ENCODE assay signal across 13 cellular contexts in the genomic region with DNA sequence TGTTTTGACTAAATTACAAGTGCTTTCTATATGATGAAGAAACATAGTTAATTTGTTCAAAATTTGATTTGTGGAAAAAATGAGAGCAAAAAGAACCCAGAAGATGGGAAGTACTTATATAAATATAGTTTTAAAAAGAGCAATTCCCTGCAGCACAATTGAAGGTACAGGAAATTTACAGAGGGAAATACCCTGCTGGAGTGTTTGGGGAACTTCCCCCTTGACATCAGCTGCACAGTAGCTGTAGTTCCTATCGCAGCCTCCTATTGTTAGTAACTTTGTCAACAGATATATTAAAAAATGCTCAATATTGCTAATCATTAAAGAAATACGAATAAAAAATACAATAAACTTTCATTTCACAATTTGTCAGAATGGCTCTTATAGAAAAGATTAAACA.
DNase-seq lines count a peak whose midpoint lies in the region; ATAC-seq and TF ChIP-seq lines count a peak whose summit lies in the region.
"Had no signal": no experiment of that assay in that cellular context is flagged by ENCODE, and none has a peak within 500 bp of the region (broad histone marks: within the 10 kb centered on the region; RNA-seq: fewer than 3 reads in every experiment).

No MANE protein-coding gene starts in this region.

- ATAC-seq in HG02678 (IDR thresholded peaks at IDR 0.05; ENCODE audit: unreplicated experiment) (peak; percentile 79), WTC11 (peak; percentile 53; the same call in 1 of the 2 replicates)

- no peak for TF ChIP-seq POLR2A in tibial nerve (IDR thresholded peaks at IDR 0.05)

- H3K4me3 ChIP-seq in tibial nerve: no peak overlapping the region
- H3K4me3 ChIP-seq: A549, thoracic aorta had no signal

- CTCF ChIA-PET in WTC11 (lab: Charles Lee): no interaction called here

- H3K4me3 Mint-ChIP-seq in WTC11 (no peak overlapping the region), type B pancreatic cell (no peak overlapping the region)
- H3K4me3 Mint-ChIP-seq: activated CD4-positive, alpha-beta T cell treated with anti-CD3 and anti-CD28 coated beads, Interleukin-2, amount 10 ng/mL, durations not matched to agents 7 days and 5 days had no signal

- H3K4me1 ChIP-seq in tibial nerve: no peaks in the 10 kb centered on the region
- H3K4me1 ChIP-seq: A549 had no signal

- H3K27me3 ChIP-seq in tibial nerve: no peaks in the 10 kb centered on the region
- H3K27me3 ChIP-seq: neutrophil had no signal

- no peaks in the 10 kb centered on the region for H3K9me3 ChIP-seq in tibial nerve
- H3K9me3 ChIP-seq: A549, neutrophil, thoracic aorta had no signal

- no peak for TF ChIP-seq CTCF in WTC11 (IDR thresholded peaks at IDR 0.05)
- TF ChIP-seq CTCF in type B pancreatic cell (conservative IDR thresholded peaks at IDR 0.05): peak; percentile 67
- TF ChIP-seq CTCF in tibial nerve (IDR thresholded peaks at IDR 0.05): no peak

- H3K27me3 Mint-ChIP-seq in WTC11 (ENCODE audit: low read depth) (no peaks in the 10 kb centered on the region), type B pancreatic cell (no peaks in the 10 kb centered on the region)
- H3K27me3 Mint-ChIP-seq: activated CD4-positive, alpha-beta T cell treated with anti-CD3 and anti-CD28 coated beads, Interleukin-2, amount 10 ng/mL, durations not matched to agents 7 days and 5 days had no signal

- WGBS in tibial nerve, 2 donors: 77 to 78% methylated on average over 2 of the region's 2 CpGs

- H3K36me3 Mint-ChIP-seq in WTC11: no peaks in the 10 kb centered on the region
- no peaks in the 10 kb centered on the region for H3K36me3 Mint-ChIP-seq in type B pancreatic cell

- no peak overlapping the region for H3K27ac Mint-ChIP-seq in WTC11
- H3K27ac Mint-ChIP-seq in type B pancreatic cell: no peak overlapping the region
- H3K27ac Mint-ChIP-seq: activated CD4-positive, alpha-beta T cell treated with anti-CD3 and anti-CD28 coated beads, Interleukin-2, amount 10 ng/mL, durations not matched to agents 7 days and 5 days had no signal

- DNase-seq in SIG-M5 treated with dmso at 0.1 percent for 504 hours (lab: John Stamatoyannopoulos, UW; ENCODE audit: unreplicated experiment) (peak; percentile 5), SIG-M5 (lab: John Stamatoyannopoulos, UW) (no peak), WTC11 (ENCODE audit: low spot score) (no peak), type B pancreatic cell (ENCODE audit: extremely low spot score, unreplicated experiment) (no peak), DMS114 treated with DMSO at 0.1 percent for 48 hours (lab: John Stamatoyannopoulos, UW; ENCODE audit: unreplicated experiment) (no peak), cortex of kidney (lab: John Stamatoyannopoulos, UW) (no peak), tibial nerve (ENCODE audit: low spot score in 2 of 2) (no peak)
- DNase-seq: activated CD4-positive, alpha-beta T cell treated with anti-CD3 and anti-CD28 coated beads, Interleukin-2, amount 10 ng/mL, durations not matched to agents 7 days and 5 days; stimulated activated CD4-positive, alpha-beta T cell treated with anti-CD3 and anti-CD28 coated beads, Interleukin-4, amount 100 ng/mL, for 4 hours had no signal

- TF ChIP-seq EP300 in tibial nerve (IDR thresholded peaks at IDR 0.05): no peak

- H3K9me3 Mint-ChIP-seq in WTC11 (no peaks in the 10 kb centered on the region), type B pancreatic cell (no peaks in the 10 kb centered on the region)
- H3K9me3 Mint-ChIP-seq: activated CD4-positive, alpha-beta T cell treated with anti-CD3 and anti-CD28 coated beads, Interleukin-2, amount 10 ng/mL, durations not matched to agents 7 days and 5 days had no signal

- POLR2A ChIA-PET in WTC11 (lab: Charles Lee): interaction anchor here (0.5 kb wide), 1 partner anchor 55 kb away, joined by 3 read pairs; no protein-coding TSS in a partner anchor

- peaks cover 23% of the 10 kb centered on the region for H3K4me1 Mint-ChIP-seq in WTC11
- H3K4me1 Mint-ChIP-seq in type B pancreatic cell (ENCODE audit: unreplicated experiment): no peaks in the 10 kb centered on the region
- H3K4me1 Mint-ChIP-seq: activated CD4-positive, alpha-beta T cell treated with anti-CD3 and anti-CD28 coated beads, Interleukin-2, amount 10 ng/mL, durations not matched to agents 7 days and 5 days had no signal

- no peaks in the 10 kb centered on the region for H3K36me3 ChIP-seq in tibial nerve
- H3K36me3 ChIP-seq: neutrophil, thoracic aorta had no signal

- no peak overlapping the region for H3K27ac ChIP-seq in tibial nerve
- H3K27ac ChIP-seq: A549, neutrophil, thoracic aorta had no signal

TF ChIP-seq in WTC11, 78 proteins besides CTCF, POLR2A, EP300 and RAD21:
- TF ChIP-seq GTF2I (CRISPR knock-in tag; conservative IDR thresholded peaks at IDR 0.05) (no peak), FOXP1 (CRISPR knock-in tag; IDR thresholded peaks at IDR 0.05; ENCODE audit: borderline replicate concordance) (no peak), NFATC4 (CRISPR knock-in tag; IDR thresholded peaks at IDR 0.05) (no peak), GRHL2 (CRISPR knock-in tag; IDR thresholded peaks at IDR 0.05; ENCODE audit: insufficient replicate concordance, severe bottlenecking) (no peak), ZNF138 (CRISPR knock-in tag; conservative IDR thresholded peaks at IDR 0.05) (no peak), MAX (CRISPR knock-in tag; IDR thresholded peaks at IDR 0.05) (no peak), CREB1 (CRISPR knock-in tag; IDR thresholded peaks at IDR 0.05) (no peak), CBFB (CRISPR knock-in tag; IDR thresholded peaks at IDR 0.05; ENCODE audit: low read depth) (no peak), TEAD4 (CRISPR knock-in tag; IDR thresholded peaks at IDR 0.05) (no peak), ATF1 (CRISPR knock-in tag; IDR thresholded peaks at IDR 0.05) (no peak), ZNF423 (CRISPR knock-in tag; IDR thresholded peaks at IDR 0.05) (no peak), ZNF317 (CRISPR knock-in tag; IDR thresholded peaks at IDR 0.05; ENCODE audit: borderline replicate concordance, low read depth) (no peak), NFE2L1 (CRISPR knock-in tag; IDR thresholded peaks at IDR 0.05) (no peak), MYBL2 (CRISPR knock-in tag; IDR thresholded peaks at IDR 0.05) (no peak), JAZF1 (CRISPR knock-in tag; IDR thresholded peaks at IDR 0.05) (no peak), AFF4 (CRISPR knock-in tag; IDR thresholded peaks at IDR 0.05; ENCODE audit: borderline replicate concordance) (no peak)
- TF ChIP-seq, protein P1, sequence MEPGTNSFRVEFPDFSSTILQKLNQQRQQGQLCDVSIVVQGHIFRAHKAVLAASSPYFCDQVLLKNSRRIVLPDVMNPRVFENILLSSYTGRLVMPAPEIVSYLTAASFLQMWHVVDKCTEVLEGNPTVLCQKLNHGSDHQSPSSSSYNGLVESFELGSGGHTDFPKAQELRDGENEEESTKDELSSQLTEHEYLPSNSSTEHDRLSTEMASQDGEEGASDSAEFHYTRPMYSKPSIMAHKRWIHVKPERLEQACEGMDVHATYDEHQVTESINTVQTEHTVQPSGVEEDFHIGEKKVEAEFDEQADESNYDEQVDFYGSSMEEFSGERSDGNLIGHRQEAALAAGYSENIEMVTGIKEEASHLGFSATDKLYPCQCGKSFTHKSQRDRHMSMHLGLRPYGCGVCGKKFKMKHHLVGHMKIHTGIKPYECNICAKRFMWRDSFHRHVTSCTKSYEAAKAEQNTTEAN (CRISPR knock-in tag; IDR thresholded peaks at IDR 0.05): no peak
